ENCODE assay signal across 8 cellular contexts in genomic region chr22:39502109-39502788, GRCh38. TPM values are rescaled to one million over a fixed set of nuclear protein-coding genes. Genes with fewer than 3 reads are reported as not detected.
A peak's percentile ranks its signal among the peaks of the same experiment; 100 is the strongest.
DNase-seq lines count a peak whose midpoint lies in the region; ATAC-seq, FAIRE-seq and TF ChIP-seq lines count a peak whose summit lies in the region.

Gene MIEF1, plus strand, starts transcription at chr22:39502290. Its CDS starts 9,005 bp downstream, at chr22:39511295.

- no peaks in the 10 kb centered on the region for H4K20me1 ChIP-seq in SU-DHL-6 (ENCODE audit: low read depth, low read length)

- H3K27ac Mint-ChIP-seq in activated naive CD8-positive, alpha-beta T cell treated with anti-CD3 and anti-CD28 coated beads for 36 hours, result peak within 1 kb of the TSS; percentile 96

- H3K9me3 Mint-ChIP-seq in activated naive CD8-positive, alpha-beta T cell treated with anti-CD3 and anti-CD28 coated beads for 36 hours, result no peaks in the 10 kb centered on the region

- peaks cover 45% of the 10 kb centered on the region for H3K79me2 ChIP-seq in SU-DHL-6 (ENCODE audit: insufficient read depth, low read length)

- peaks cover 23% of the 10 kb centered on the region for H3K4me1 Mint-ChIP-seq in activated naive CD8-positive, alpha-beta T cell treated with anti-CD3 and anti-CD28 coated beads for 36 hours

- peak; percentile 59 for FAIRE-seq in pancreas (lab: Jason Lieb, UNC)

- H3K9ac ChIP-seq in SU-DHL-6 (ENCODE audit: low read length), result peak within 1 kb of the TSS; percentile 93

- no peaks in the 10 kb centered on the region for H3K27me3 Mint-ChIP-seq in activated naive CD8-positive, alpha-beta T cell treated with anti-CD3 and anti-CD28 coated beads for 36 hours

- H3K4me3 Mint-ChIP-seq in activated naive CD8-positive, alpha-beta T cell treated with anti-CD3 and anti-CD28 coated beads for 36 hours, result peak within 1 kb of the TSS; percentile 94

- H3K4me3 ChIP-seq in GM06990 (replicated peaks; ENCODE audit: low read depth, low read length) (peak within 1 kb of the TSS; percentile 89), SU-DHL-6 (ENCODE audit: insufficient read depth, low read length, poor library complexity, severe bottlenecking) (peak within 1 kb of the TSS; percentile 93), pancreas (peak within 1 kb of the TSS; percentile 83 to 98 (median 96)), thyroid gland (replicated peaks in 1 of 3) (peak within 1 kb of the TSS; percentile 54 to 90 (median 83))

- no peak for TF ChIP-seq CTCF in GM06990 (IDR thresholded peaks at IDR 0.05; ENCODE audit: insufficient read depth, low read length, poor library complexity, severe bottlenecking)
- TF ChIP-seq CTCF in SU-DHL-6 (IDR thresholded peaks at IDR 0.05; ENCODE audit: insufficient read depth, low read length, poor library complexity, severe bottlenecking), result no peak
- TF ChIP-seq CTCF in pancreas (IDR thresholded peaks at IDR 0.05), result no peak
- no peak for TF ChIP-seq CTCF in thyroid gland (IDR thresholded peaks at IDR 0.05)

- peak within 1 kb of the TSS; percentile 28 for H3K27ac ChIP-seq in SU-DHL-6 (ENCODE audit: low read depth, low read length)
- H3K27ac ChIP-seq in pancreas, result peak within 1 kb of the TSS; percentile 81 to 92 (median 90)
- peak within 1 kb of the TSS; percentile 82 to 94 (median 89) for H3K27ac ChIP-seq in thyroid gland

- peaks cover 34% of the 10 kb centered on the region for H3K36me3 Mint-ChIP-seq in activated naive CD8-positive, alpha-beta T cell treated with anti-CD3 and anti-CD28 coated beads for 36 hours

- WGBS in pancreas, 2 donors, result 0 to 1% methylated on average over 52 to 58 of the region's 58 CpGs
- WGBS in thyroid gland, 2 donors, result 0% methylated on average over 4 to 7 of the region's 58 CpGs

- peak in 1 of 2 donors; percentile 62 for TF ChIP-seq POLR2A in thyroid gland (IDR thresholded peaks at IDR 0.05)

- H3K36me3 ChIP-seq in GM06990 (ENCODE audit: control insufficient read depth, insufficient read depth, low read length), result peaks cover 15% of the 10 kb centered on the region
- no peaks in the 10 kb centered on the region for H3K36me3 ChIP-seq in SU-DHL-6 (ENCODE audit: low read length)
- H3K36me3 ChIP-seq in pancreas, result peaks cover 0 to 23% (median 10%) of the 10 kb centered on the region in 3 donors
- H3K36me3 ChIP-seq in thyroid gland, result peaks cover 23 to 29% of the 10 kb centered on the region in 2 donors

- ATAC-seq in HG02571 (IDR thresholded peaks at IDR 0.05; ENCODE audit: unreplicated experiment) (peak; percentile 86), pancreas (peak; percentile 94 to 96 (median 95))

- no peaks in the 10 kb centered on the region for H3K9me2 ChIP-seq in SU-DHL-6 (replicated peaks; ENCODE audit: insufficient read depth, low read length)

- no peaks in the 10 kb centered on the region for H3K9me3 ChIP-seq in SU-DHL-6 (ENCODE audit: insufficient read depth, low read length)
- H3K9me3 ChIP-seq in pancreas, result no peaks in the 10 kb centered on the region
- H3K9me3 ChIP-seq in thyroid gland, result no peaks in the 10 kb centered on the region

- H3K27me3 ChIP-seq in GM06990 (replicated peaks; ENCODE audit: control insufficient read depth, insufficient read depth, low read length), result no peaks in the 10 kb centered on the region
- H3K27me3 ChIP-seq in SU-DHL-6 (ENCODE audit: low read length), result no peaks in the 10 kb centered on the region
- no peaks in the 10 kb centered on the region for H3K27me3 ChIP-seq in pancreas
- H3K27me3 ChIP-seq in thyroid gland, result no peaks in the 10 kb centered on the region

- intact Hi-C loops in head of caudate nucleus (cut with DNase I), result loop anchor here (2.0 to 5.0 kb wide), 2 partner anchors 19 to 105 kb away; partner anchors contain the start of genes ATF4 and TAB1
- intact Hi-C loops in pancreas (cut with DNase I), result no loop called here
- intact Hi-C loops in thyroid gland (cut with DNase I), result loop anchor here (2.0 to 10.0 kb wide), 2 partner anchors 17 to 327 kb away; no protein-coding TSS in a partner anchor

- H2AFZ ChIP-seq in SU-DHL-6 (ENCODE audit: low read depth, low read length, severe bottlenecking), result peak within 1 kb of the TSS; percentile 45

- no peaks in the 10 kb centered on the region for H3F3A ChIP-seq in SU-DHL-6 (ENCODE audit: insufficient read depth)

- peak within 1 kb of the TSS; percentile 92 for H3K4me2 ChIP-seq in SU-DHL-6 (ENCODE audit: low read depth, low read length, poor library complexity, severe bottlenecking)

- H3K4me1 ChIP-seq in pancreas, result peaks cover 8 to 20% (median 9%) of the 10 kb centered on the region in 3 donors
- peaks cover 22 to 32% of the 10 kb centered on the region in 2 donors for H3K4me1 ChIP-seq in thyroid gland

- DNase-seq in GM06990 (ENCODE audit: extremely low read depth, insufficient read length), result peak; percentile 96
- peak; percentile 93 for DNase-seq in NCI-H1092 treated with DMSO at 0.1 percent for 48 hours (lab: John Stamatoyannopoulos, UW)
- peak; percentile 94 for DNase-seq in activated naive CD8-positive, alpha-beta T cell treated with anti-CD3 and anti-CD28 coated beads for 36 hours
- peak; percentile 94 to 99 (median 97) for DNase-seq in head of caudate nucleus
- peak; percentile 98 to 99 (median 98) for DNase-seq in pancreas
- peak; percentile 98 for DNase-seq in thyroid gland

RNA-seq across cellular contexts. Expression of gene MIEF1, which starts in this region (rescaled TPM):
- total RNA-seq in activated naive CD8-positive, alpha-beta T cell treated with anti-CD3 and anti-CD28 coated beads for 36 hours, result 10 to 100 TPM; 62.9 to 65.0 TPM
- 10 to 100 TPM in 5 of 6 donors, 1 to 10 TPM in 1; 8.8 to 15.1 (median 12.7) TPM for total RNA-seq in pancreas
- 1 to 10 TPM; 6.3 TPM for polyA plus RNA-seq in pancreas
- total RNA-seq in thyroid gland, result 10 to 100 TPM; 21.4 to 30.5 (median 26.7) TPM

Comparison
In these comparisons a context has a peak if more than half of its experiments do, and no peak if none do; other contexts are left out.
1. Peak in every context shown above with its lines: DNase-seq, ATAC-seq, H3K4me3 ChIP-seq and H3K27ac ChIP-seq.
2. H3K27ac ChIP-seq: peak in every context shown above with its lines; median percentile 90 in pancreas; 89 in thyroid gland; 28 in SU-DHL-6.
3. intact Hi-C loops: an anchor here in head of caudate nucleus (2.0 to 5.0 kb wide) and thyroid gland (2.0 to 10.0 kb wide); none called in pancreas.